In genomic region chr6:16681260-16681873, GRCh38 we compare ENCODE assay signal across 7 cellular contexts.
DNase-seq lines count a peak whose midpoint lies in the region; FAIRE-seq and TF ChIP-seq lines count a peak whose summit lies in the region.

No MANE protein-coding gene starts in this region.

- H3K4me1 ChIP-seq in fibroblast of lung (ENCODE audit: control insufficient read depth, extremely low read depth, insufficient read depth, low read length) = peaks cover 21% of the 10 kb centered on the region
- peaks cover 0 to 5% of the 10 kb centered on the region in 2 donors for H3K4me1 ChIP-seq in uterus

- no peak overlapping the region for H2AFZ ChIP-seq in fibroblast of lung (ENCODE audit: low read length)

- no peaks in the 10 kb centered on the region for H4K20me1 ChIP-seq in fibroblast of lung (ENCODE audit: control insufficient read depth, extremely low read depth, insufficient read depth, low read length)

- H3K36me3 ChIP-seq in fibroblast of lung (ENCODE audit: control insufficient read depth, insufficient read depth, low read length) (no peaks in the 10 kb centered on the region), uterus (no peaks in the 10 kb centered on the region)

- no peaks in the 10 kb centered on the region for H3K9me3 ChIP-seq in fibroblast of lung (ENCODE audit: control insufficient read depth, insufficient read depth, low read depth, low read length)
- no peaks in the 10 kb centered on the region for H3K9me3 ChIP-seq in uterus

- CTCF ChIA-PET in HEK293T (lab: Yijun Ruan, JAX) = interaction anchor here (0.6 to 1.1 kb wide), 3 partner anchors 50 to 167 kb away, joined by 3 to 4 read pairs (median 3); no protein-coding TSS in a partner anchor

- H3K4me3 ChIP-seq in fibroblast of lung (replicated peaks in 1 of 4; ENCODE audit: control extremely low read depth in 1 of 4, insufficient read depth in 1 of 4, low read depth in 3 of 4, low read length in 4 of 4) (no peak overlapping the region), skin epidermis (no peak overlapping the region), uterus (no peak overlapping the region)

- H3K9ac ChIP-seq in fibroblast of lung (ENCODE audit: insufficient read depth, low read length) = no peak overlapping the region

- no peak for TF ChIP-seq POLR2A in uterus (IDR thresholded peaks at IDR 0.05)

- intact Hi-C loops in uterus (cut with DNase I; ENCODE audit: low total_unique reads) = no loop called here

- peak; percentile 86 for FAIRE-seq in RCC 7860 (lab: Jason Lieb, UNC)

- H3K27me3 ChIP-seq in fibroblast of lung (ENCODE audit: control insufficient read depth, insufficient read depth, low read length) (no peaks in the 10 kb centered on the region), uterus (no peaks in the 10 kb centered on the region)

- H3K27ac ChIP-seq in fibroblast of lung (ENCODE audit: insufficient read depth, low read length) (no peak overlapping the region), skin epidermis (peak overlapping the region in 17 of 21 experiments; percentile 4 to 74 (median 43)), uterus (no peak overlapping the region)

- peak overlapping the region; percentile 41 for H3K4me2 ChIP-seq in fibroblast of lung (ENCODE audit: extremely low read depth, insufficient read depth, low read length)

- DNase-seq in HEK293T (ENCODE audit: extremely low spot score) (peak; percentile 63), RCC 7860 (ENCODE audit: low spot score) (peak; percentile 84), fibroblast of lung (ENCODE audit: low read depth in 2 of 2) (peak; percentile 97), germinal center (ENCODE audit: low spot score) (no peak), uterus (no peak)
- DNase-seq in activated effector memory CD4-positive, alpha-beta T cell treated with Interleukin-2 at 50 U/mL for 16 hours = no peak

- H3K79me2 ChIP-seq in fibroblast of lung (ENCODE audit: control insufficient read depth, insufficient read depth, low read length) = peaks cover 2% of the 10 kb centered on the region

- no peak for TF ChIP-seq CTCF in fibroblast of lung (conservative IDR thresholded peaks at IDR 0.05 in 1 of 2, IDR thresholded peaks at IDR 0.05 in 1 of 2; ENCODE audit: low read depth in 1 of 2, low read length in 2 of 2)
- TF ChIP-seq CTCF in uterus (IDR thresholded peaks at IDR 0.05) = no peak

- POLR2A ChIA-PET in HEK293T (lab: Yijun Ruan, JAX) = interaction anchor here (0.8 to 1.2 kb wide), 2 partner anchors 17 to 80 kb away, joined by 3 read pairs; partner anchors contain the start of gene ATXN1

TF ChIP-seq in HEK293T, 16 proteins besides CTCF, POLR2A, EP300 and RAD21:
- TF ChIP-seq HDGF (IDR thresholded peaks at IDR 0.05; ENCODE audit: borderline replicate concordance) (no peak), NFRKB (IDR thresholded peaks at IDR 0.05) (no peak), TARDBP (IDR thresholded peaks at IDR 0.05) (no peak), FOXK2 (IDR thresholded peaks at IDR 0.05) (no peak)
TF ChIP-seq in HEK293T: peak in this region for 0.

Comparison
In these comparisons a context has a peak if more than half of its experiments do, and no peak if none do; other contexts are left out.
1. DNase-seq: peak in HEK293T (single experiment), RCC 7860 (single experiment) and fibroblast of lung (2 of 2); none in activated effector memory CD4-positive, alpha-beta T cell treated with Interleukin-2 at 50 U/mL for 16 hours (single experiment), germinal center (single experiment) and uterus (0 of 2).
2. H3K27ac ChIP-seq: peak in skin epidermis (17 of 21); none in fibroblast of lung (single experiment) and uterus (0 of 2).